In the genomic region with DNA sequence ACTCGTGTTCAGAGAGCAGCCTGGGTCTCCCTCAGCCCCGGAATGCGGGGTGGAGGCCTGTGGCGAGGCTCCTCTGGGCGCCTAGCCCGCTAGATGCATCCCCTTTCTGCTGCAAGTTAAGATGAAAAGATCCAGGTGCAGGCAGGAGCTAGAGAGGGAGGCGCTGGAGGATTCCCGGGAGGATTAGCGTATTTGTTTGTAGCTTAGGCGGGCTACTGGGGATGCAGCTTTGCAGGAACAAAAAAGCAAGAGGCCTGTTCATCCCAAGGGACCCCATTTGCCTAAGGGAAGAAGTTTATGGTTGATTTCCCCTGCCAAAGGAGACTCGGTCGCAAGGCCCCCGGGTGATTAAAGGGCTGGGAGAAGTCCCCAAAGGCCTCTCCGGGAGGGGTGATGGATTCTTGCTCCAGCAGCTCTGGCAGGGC, we compare ENCODE assay signal across 8 cellular contexts. TPM values are rescaled to one million over a fixed set of nuclear protein-coding genes. Genes with fewer than 3 reads are reported as not detected.
DNase-seq lines count a peak whose midpoint lies in the region; ATAC-seq, FAIRE-seq and TF ChIP-seq lines count a peak whose summit lies in the region.

No MANE protein-coding gene starts in this region.

- no peak overlapping the region for H3K27ac Mint-ChIP-seq in GM23338

- H3K9me3 Mint-ChIP-seq in GM23338 = peaks cover 25% of the 10 kb centered on the region; the same call in 2 of the 3 replicates

- H3K4me3 ChIP-seq in GM23338 = peak overlapping the region; percentile 58
- H3K4me3 ChIP-seq in iPS-18c (ENCODE audit: insufficient read depth, low read depth, low read length) = peak overlapping the region; percentile 67
- no peak overlapping the region for H3K4me3 ChIP-seq in kidney (ENCODE audit: low read length in 2 of 2)
- H3K4me3 ChIP-seq in tibial artery = peak overlapping the region in 1 of 2 donors; percentile 39

- 0 out of 2 replicates have a peak, but pooled peaks cover 11% of the 10 kb centered on the region for H3F3A ChIP-seq in GM23338 (replicated peaks; ENCODE audit: low read depth)

- peaks cover 53% of the 10 kb centered on the region for H3K27me3 Mint-ChIP-seq in GM23338 (ENCODE audit: insufficient read depth, low read depth, poor library complexity)

- H3K9me3 ChIP-seq in iPS-18c (ENCODE audit: control insufficient read depth, insufficient read depth, low read length) (peaks cover 17% of the 10 kb centered on the region), kidney (ENCODE audit: control insufficient read depth in 1 of 2, low read length in 2 of 2) (no peaks in the 10 kb centered on the region), tibial artery (no peaks in the 10 kb centered on the region)

- TF ChIP-seq CTCF in GM23338 (conservative IDR thresholded peaks at IDR 0.05; ENCODE audit: low read depth in 2 of 2) = no peak
- TF ChIP-seq CTCF in kidney (IDR thresholded peaks at IDR 0.05; ENCODE audit: borderline replicate concordance, extremely low read depth, insufficient read depth) = no peak
- no peak for TF ChIP-seq CTCF in tibial artery (IDR thresholded peaks at IDR 0.05)

- H3K4me2 ChIP-seq in GM23338 = peak overlapping the region; percentile 88

- peaks cover 3% of the 10 kb centered on the region; the same call in 2 of the 3 replicates for H3K4me1 Mint-ChIP-seq in GM23338

- intact Hi-C loops in kidney (cut with DNase I) (no loop called here), tibial artery (cut with DNase I; ENCODE audit: low total_unique reads) (loop anchor here (10.0 kb wide), 1 partner anchor 329 kb away; no protein-coding TSS in a partner anchor)

- H3K36me3 Mint-ChIP-seq in GM23338 (ENCODE audit: low read depth) = peaks cover 9% of the 10 kb centered on the region; the same call in 2 of the 3 replicates

- ATAC-seq in GM23338 = peak; percentile 34

- no peaks in the 10 kb centered on the region; the same call in none of the 2 replicates for H4K20me1 ChIP-seq in GM23338 (replicated peaks; ENCODE audit: insufficient read depth)

- FAIRE-seq in kidney (lab: Jason Lieb, UNC) (no peak), RCC 7860 (lab: Jason Lieb, UNC) (no peak)

- H3K4me1 ChIP-seq in GM23338 (ENCODE audit: insufficient read depth) = peaks cover 4% of the 10 kb centered on the region; the same call in 1 of the 2 replicates
- peaks cover 0 to 21% of the 10 kb centered on the region in 2 donors for H3K4me1 ChIP-seq in kidney (ENCODE audit: control insufficient read depth in 1 of 2, insufficient read depth in 1 of 2, low read depth in 1 of 2, low read length in 2 of 2)
- peaks cover 0 to 40% (median 34%) of the 10 kb centered on the region in 4 donors for H3K4me1 ChIP-seq in tibial artery

- H3K27ac ChIP-seq in GM23338 (ENCODE audit: low read depth) = no peak overlapping the region
- no peak overlapping the region for H3K27ac ChIP-seq in kidney (ENCODE audit: low read depth in 2 of 2, low read length in 2 of 2)
- H3K27ac ChIP-seq in tibial artery = no peak overlapping the region

- no peaks in the 10 kb centered on the region; the same call in 1 of the 2 replicates for H3K36me3 ChIP-seq in GM23338 (ENCODE audit: insufficient read depth)
- no peaks in the 10 kb centered on the region for H3K36me3 ChIP-seq in kidney (ENCODE audit: control insufficient read depth in 1 of 2, insufficient read depth in 2 of 2, low read length in 2 of 2)
- no peaks in the 10 kb centered on the region for H3K36me3 ChIP-seq in tibial artery

- H3K9me2 ChIP-seq in GM23338 (ENCODE audit: insufficient read depth) = no peaks in the 10 kb centered on the region; the same call in 1 of the 2 replicates

- H3K27me3 ChIP-seq in GM23338 (ENCODE audit: insufficient read depth) (peaks cover 75% of the 10 kb centered on the region), tibial artery (peaks cover 4 to 86% of the 10 kb centered on the region in 2 donors)

- DNase-seq in Ammon's horn (ENCODE audit: low spot score) (peak; percentile 15), GM23338 (ENCODE audit: low spot score) (peak; percentile 61), SW480 (ENCODE audit: low spot score) (peak; percentile 49), cortex of kidney (lab: John Stamatoyannopoulos, UW) (no peak), kidney (no peak), tibial artery (no peak), RCC 7860 (ENCODE audit: low spot score) (no peak)

- H3K79me2 ChIP-seq in GM23338 (replicated peaks; ENCODE audit: insufficient read depth) = no peaks in the 10 kb centered on the region

- H3K9ac ChIP-seq in kidney (ENCODE audit: low read length in 2 of 2) = no peak overlapping the region

- H2AFZ ChIP-seq in GM23338 = peak overlapping the region; percentile 94

- peak overlapping the region; percentile 76 for H3K4me3 Mint-ChIP-seq in GM23338

TF ChIP-seq in GM23338, 12 proteins besides CTCF, POLR2A, EP300 and RAD21 (continues in another document):
- TF ChIP-seq, protein P1, sequence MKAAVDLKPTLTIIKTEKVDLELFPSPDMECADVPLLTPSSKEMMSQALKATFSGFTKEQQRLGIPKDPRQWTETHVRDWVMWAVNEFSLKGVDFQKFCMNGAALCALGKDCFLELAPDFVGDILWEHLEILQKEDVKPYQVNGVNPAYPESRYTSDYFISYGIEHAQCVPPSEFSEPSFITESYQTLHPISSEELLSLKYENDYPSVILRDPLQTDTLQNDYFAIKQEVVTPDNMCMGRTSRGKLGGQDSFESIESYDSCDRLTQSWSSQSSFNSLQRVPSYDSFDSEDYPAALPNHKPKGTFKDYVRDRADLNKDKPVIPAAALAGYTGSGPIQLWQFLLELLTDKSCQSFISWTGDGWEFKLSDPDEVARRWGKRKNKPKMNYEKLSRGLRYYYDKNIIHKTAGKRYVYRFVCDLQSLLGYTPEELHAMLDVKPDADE (IDR thresholded peaks at IDR 0.05) = no peak
- TF ChIP-seq JUNB (IDR thresholded peaks at IDR 0.05; ENCODE audit: unreplicated experiment) (no peak), NANOG (IDR thresholded peaks at IDR 0.05; ENCODE audit: borderline replicate concordance) (no peak), ZNF114 (CRISPR knock-in tag; IDR thresholded peaks at IDR 0.05) (no peak), EZH2 (IDR thresholded peaks at IDR 0.05; ENCODE audit: low read depth, unreplicated experiment) (no peak), CREB1 (CRISPR knock-in tag; IDR thresholded peaks at IDR 0.05; ENCODE audit: low read depth) (no peak), ZNF331 (CRISPR knock-in tag; IDR thresholded peaks at IDR 0.05; ENCODE audit: low read depth) (no peak)
- TF ChIP-seq, protein P2, sequence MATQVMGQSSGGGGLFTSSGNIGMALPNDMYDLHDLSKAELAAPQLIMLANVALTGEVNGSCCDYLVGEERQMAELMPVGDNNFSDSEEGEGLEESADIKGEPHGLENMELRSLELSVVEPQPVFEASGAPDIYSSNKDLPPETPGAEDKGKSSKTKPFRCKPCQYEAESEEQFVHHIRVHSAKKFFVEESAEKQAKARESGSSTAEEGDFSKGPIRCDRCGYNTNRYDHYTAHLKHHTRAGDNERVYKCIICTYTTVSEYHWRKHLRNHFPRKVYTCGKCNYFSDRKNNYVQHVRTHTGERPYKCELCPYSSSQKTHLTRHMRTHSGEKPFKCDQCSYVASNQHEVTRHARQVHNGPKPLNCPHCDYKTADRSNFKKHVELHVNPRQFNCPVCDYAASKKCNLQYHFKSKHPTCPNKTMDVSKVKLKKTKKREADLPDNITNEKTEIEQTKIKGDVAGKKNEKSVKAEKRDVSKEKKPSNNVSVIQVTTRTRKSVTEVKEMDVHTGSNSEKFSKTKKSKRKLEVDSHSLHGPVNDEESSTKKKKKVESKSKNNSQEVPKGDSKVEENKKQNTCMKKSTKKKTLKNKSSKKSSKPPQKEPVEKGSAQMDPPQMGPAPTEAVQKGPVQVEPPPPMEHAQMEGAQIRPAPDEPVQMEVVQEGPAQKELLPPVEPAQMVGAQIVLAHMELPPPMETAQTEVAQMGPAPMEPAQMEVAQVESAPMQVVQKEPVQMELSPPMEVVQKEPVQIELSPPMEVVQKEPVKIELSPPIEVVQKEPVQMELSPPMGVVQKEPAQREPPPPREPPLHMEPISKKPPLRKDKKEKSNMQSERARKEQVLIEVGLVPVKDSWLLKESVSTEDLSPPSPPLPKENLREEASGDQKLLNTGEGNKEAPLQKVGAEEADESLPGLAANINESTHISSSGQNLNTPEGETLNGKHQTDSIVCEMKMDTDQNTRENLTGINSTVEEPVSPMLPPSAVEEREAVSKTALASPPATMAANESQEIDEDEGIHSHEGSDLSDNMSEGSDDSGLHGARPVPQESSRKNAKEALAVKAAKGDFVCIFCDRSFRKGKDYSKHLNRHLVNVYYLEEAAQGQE (IDR thresholded peaks at IDR 0.05; ENCODE audit: unreplicated experiment) = no peak

RNA-seq across cellular contexts. Expression of a gene that starts 0.8 kb away (rescaled TPM):
- total RNA-seq in GM23338 (2014; rRNA removed; shearing (Covaris generic)) = 0.66 and 1.7 TPM in 2 replicates
- polyA plus RNA-seq in GM23338 (2016; fragmentation: Nextera tagmentation; extraction: Ambion mirVana) (0.18 and 0.38 TPM in 2 replicates), kidney (ENCODE audit: insufficient read depth, low read depth, low replicate concordance) (not detected)
- total RNA-seq in kidney = not detected

RNA-seq across cellular contexts. Expression of a gene that starts 37.5 kb away (rescaled TPM):
- total RNA-seq in GM23338 (2014; rRNA removed; shearing (Covaris generic)) = 3.4 and 4.5 TPM in 2 replicates
- 2.8 and 3.3 TPM in 2 replicates for polyA plus RNA-seq in GM23338 (2016; fragmentation: Nextera tagmentation; extraction: Ambion mirVana)
- 84.2 TPM for total RNA-seq in kidney
- polyA plus RNA-seq in kidney (ENCODE audit: insufficient read depth, low read depth, low replicate concordance) = 14.3 TPM

Comparison
In these comparisons a context has a peak if more than half of its experiments do, and no peak if none do; other contexts are left out.
1. DNase-seq: peak in Ammon's horn (single experiment), GM23338 (single experiment) and SW480 (single experiment); none in cortex of kidney (single experiment), kidney (single experiment), tibial artery (0 of 2) and RCC 7860 (single experiment).
2. H3K4me3 ChIP-seq: peak in GM23338 (single experiment) and iPS-18c (single experiment); none in kidney (0 of 2).
3. RNA of a gene that starts 37.5 kb away (total RNA-seq): 84.2 TPM in kidney (single experiment); 3.4 to 4.5 TPM in GM23338; every median in the first group is over 10 times any median in the second.